Comparison of ENCODE assay signal across 8 cellular contexts in the genomic region with DNA sequence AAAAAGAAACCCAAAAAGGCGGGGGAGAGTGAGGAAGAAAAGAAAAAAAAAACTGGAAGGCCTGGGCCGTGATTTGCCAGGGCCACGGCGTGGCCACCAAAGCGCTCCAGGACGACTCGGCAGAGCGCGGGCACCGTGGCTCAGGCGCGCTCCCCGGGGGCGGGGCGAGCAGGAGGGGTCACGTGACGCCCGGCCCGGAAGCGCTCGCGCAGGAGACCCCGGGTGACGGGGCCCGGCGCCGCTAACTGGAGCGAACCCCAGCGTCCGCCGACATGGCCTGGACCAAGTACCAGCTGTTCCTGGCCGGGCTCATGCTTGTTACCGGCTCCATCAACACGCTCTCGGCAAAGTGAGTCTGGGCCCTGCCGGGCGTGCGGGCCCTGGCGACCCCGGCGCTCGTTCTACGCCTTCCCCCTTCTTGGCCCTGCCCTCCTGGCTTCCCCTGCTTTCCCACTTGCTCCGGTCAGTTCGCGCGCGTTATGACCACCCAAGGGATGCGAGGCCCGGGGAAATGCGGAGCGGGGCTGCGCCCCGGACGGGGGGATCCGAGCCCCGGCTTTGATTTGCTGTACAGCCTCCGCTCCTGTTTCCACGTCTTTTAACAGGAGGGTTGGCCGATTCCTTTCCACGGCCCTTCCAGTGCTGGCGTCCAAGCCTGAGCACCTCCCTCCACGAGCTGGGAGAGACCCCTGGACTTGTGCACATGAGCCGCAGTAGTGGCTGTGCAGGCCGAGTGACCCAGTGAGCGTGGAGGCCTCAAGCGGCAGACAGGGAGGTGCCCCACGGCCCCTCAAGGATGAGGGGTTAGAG. TPM values are rescaled to one million over a fixed set of nuclear protein-coding genes. Genes with fewer than 3 reads are reported as not detected.
A peak's percentile ranks its signal among the peaks of the same experiment; 100 is the strongest.
DNase-seq lines count a peak whose midpoint lies in the region; ATAC-seq and TF ChIP-seq lines count a peak whose summit lies in the region.

A gene with protein sequence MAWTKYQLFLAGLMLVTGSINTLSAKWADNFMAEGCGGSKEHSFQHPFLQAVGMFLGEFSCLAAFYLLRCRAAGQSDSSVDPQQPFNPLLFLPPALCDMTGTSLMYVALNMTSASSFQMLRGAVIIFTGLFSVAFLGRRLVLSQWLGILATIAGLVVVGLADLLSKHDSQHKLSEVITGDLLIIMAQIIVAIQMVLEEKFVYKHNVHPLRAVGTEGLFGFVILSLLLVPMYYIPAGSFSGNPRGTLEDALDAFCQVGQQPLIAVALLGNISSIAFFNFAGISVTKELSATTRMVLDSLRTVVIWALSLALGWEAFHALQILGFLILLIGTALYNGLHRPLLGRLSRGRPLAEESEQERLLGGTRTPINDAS (plus strand): TSS at position 207 of the 810 bp plus-strand sequence. CDS start 66 bp downstream, at position 273.

- BruUV-seq in Caco-2 (replicated peaks; lab: Mats Ljungman, UMichigan): no TSS peak
- no TSS peak for BruUV-seq in Panc1 (replicated peaks; lab: Mats Ljungman, UMichigan)

- peaks cover 14% of the 10 kb centered on the region for H3K36me3 Mint-ChIP-seq in Caco-2 (ENCODE audit: insufficient read depth, unreplicated experiment)
- peaks cover 4% of the 10 kb centered on the region for H3K36me3 Mint-ChIP-seq in activated T-helper 2 cell treated with anti-CD3 and anti-CD28 coated beads, Interferon-gamma antibody, Interleukin-2, Interleukin-4, amounts not matched to agents 10 μg/mL and 5 μg/mL and 100 μg/mL, durations not matched to agents 14 hours and 24 hours and 36 hours (ENCODE audit: low read depth)
- H3K36me3 Mint-ChIP-seq in naive thymus-derived CD8-positive, alpha-beta T cell: peaks cover 0 to 3% (median 0%) of the 10 kb centered on the region in 3 donors
- peaks cover 7 to 11% of the 10 kb centered on the region in 2 donors for H3K36me3 Mint-ChIP-seq in stimulated activated naive B cell treated with anti-CD40 and anti-IgM and Interleukin-4, amounts not matched to agents 10 μg/mL and 1 μg/mL and 100 μg/mL, for 72 hours

- ATAC-seq in GM21360 (IDR thresholded peaks at IDR 0.05; ENCODE audit: unreplicated experiment) (peak; percentile 78), Panc1 (peak; percentile 93)
- ATAC-seq in naive thymus-derived CD8-positive, alpha-beta T cell: peak; percentile 95 to 96
- peak; percentile 97 for ATAC-seq in stimulated activated naive B cell treated with anti-CD40 and anti-IgM and Interleukin-4, amounts not matched to agents 10 μg/mL and 1 μg/mL and 100 μg/mL, for 72 hours (replicated peaks)

- CTCF ChIA-PET in Caco-2 (lab: Charles Lee) (interaction anchor here (0.6 kb wide), 1 partner anchor 13 kb away, joined by 7 read pairs; no protein-coding TSS in a partner anchor), Panc1 (lab: Charles Lee) (no interaction called here)

- DNase-seq in Caco-2: peak; percentile 75 to 91
- no peak for DNase-seq in Panc1 (ENCODE audit: low read depth, low spot score)
- peak; percentile 77 for DNase-seq in activated T-helper 2 cell treated with anti-CD3 and anti-CD28 coated beads, Interferon-gamma antibody, Interleukin-2, Interleukin-4, amounts not matched to agents 10 μg/mL and 5 μg/mL and 100 μg/mL, durations not matched to agents 14 hours and 24 hours and 36 hours (ENCODE audit: low spot score)
- peak; percentile 63 for DNase-seq in fibroblast of mammary gland (ENCODE audit: low read depth)
- DNase-seq in naive thymus-derived CD8-positive, alpha-beta T cell: peak; percentile 74 to 91 (median 85)
- DNase-seq in stimulated activated naive B cell treated with anti-CD40 and anti-IgM and Interleukin-4, amounts not matched to agents 10 μg/mL and 1 μg/mL and 100 μg/mL, for 72 hours: peak; percentile 75

- H3K9me3 Mint-ChIP-seq in Caco-2 (ENCODE audit: unreplicated experiment): no peaks in the 10 kb centered on the region
- H3K9me3 Mint-ChIP-seq in activated T-helper 2 cell treated with anti-CD3 and anti-CD28 coated beads, Interferon-gamma antibody, Interleukin-2, Interleukin-4, amounts not matched to agents 10 μg/mL and 5 μg/mL and 100 μg/mL, durations not matched to agents 14 hours and 24 hours and 36 hours: no peaks in the 10 kb centered on the region
- peaks cover 0 to 1% (median 0%) of the 10 kb centered on the region in 9 donors for H3K9me3 Mint-ChIP-seq in naive thymus-derived CD8-positive, alpha-beta T cell
- no peaks in the 10 kb centered on the region for H3K9me3 Mint-ChIP-seq in stimulated activated naive B cell treated with anti-CD40 and anti-IgM and Interleukin-4, amounts not matched to agents 10 μg/mL and 1 μg/mL and 100 μg/mL, for 72 hours

- H3K27ac Mint-ChIP-seq in Caco-2 (ENCODE audit: unreplicated experiment): peak within 1 kb of the TSS; percentile 79
- peak within 1 kb of the TSS; percentile 68 for H3K27ac Mint-ChIP-seq in activated T-helper 2 cell treated with anti-CD3 and anti-CD28 coated beads, Interferon-gamma antibody, Interleukin-2, Interleukin-4, amounts not matched to agents 10 μg/mL and 5 μg/mL and 100 μg/mL, durations not matched to agents 14 hours and 24 hours and 36 hours
- H3K27ac Mint-ChIP-seq in naive thymus-derived CD8-positive, alpha-beta T cell: peak within 1 kb of the TSS; percentile 81 to 97 (median 92)
- H3K27ac Mint-ChIP-seq in stimulated activated naive B cell treated with anti-CD40 and anti-IgM and Interleukin-4, amounts not matched to agents 10 μg/mL and 1 μg/mL and 100 μg/mL, for 72 hours: peak within 1 kb of the TSS; percentile 96

- POLR2A ChIA-PET in Caco-2 (lab: Charles Lee) (no interaction called here), Panc1 (lab: Charles Lee) (interaction anchor here (0.6 to 0.7 kb wide), 2 partner anchors 11 to 198 kb away, joined by 5 to 10 read pairs; no protein-coding TSS in a partner anchor)
- POLR2A ChIA-PET in naive thymus-derived CD8-positive, alpha-beta T cell (lab: Charles Lee): interaction anchor here (0.6 to 1.2 kb wide), 7 partner anchors 8 to 998 kb away, joined by 3 to 6 read pairs (median 4); no protein-coding TSS in a partner anchor

- TF ChIP-seq CTCF in Caco-2 (IDR thresholded peaks at IDR 0.05; ENCODE audit: insufficient read depth in 1 of 2, low read depth in 1 of 2, low read length in 1 of 2, severe bottlenecking in 1 of 2, unreplicated experiment in 1 of 2) (no peak), Panc1 (IDR thresholded peaks at IDR 0.05) (no peak), fibroblast of mammary gland (conservative IDR thresholded peaks at IDR 0.05; ENCODE audit: control insufficient read depth, insufficient read depth, low read depth, low read length) (no peak)

- in situ Hi-C loops in Panc1 (cut with HindIII; ENCODE audit: low pct_unique_long_range_greater_than_20kb, low sequenced_read_pairs): no loop called here

- no peaks in the 10 kb centered on the region for H3K27me3 Mint-ChIP-seq in Caco-2 (ENCODE audit: insufficient read depth, unreplicated experiment)
- H3K27me3 Mint-ChIP-seq in activated T-helper 2 cell treated with anti-CD3 and anti-CD28 coated beads, Interferon-gamma antibody, Interleukin-2, Interleukin-4, amounts not matched to agents 10 μg/mL and 5 μg/mL and 100 μg/mL, durations not matched to agents 14 hours and 24 hours and 36 hours (ENCODE audit: low read depth): peaks cover 3% of the 10 kb centered on the region
- no peaks in the 10 kb centered on the region for H3K27me3 Mint-ChIP-seq in naive thymus-derived CD8-positive, alpha-beta T cell
- no peaks in the 10 kb centered on the region for H3K27me3 Mint-ChIP-seq in stimulated activated naive B cell treated with anti-CD40 and anti-IgM and Interleukin-4, amounts not matched to agents 10 μg/mL and 1 μg/mL and 100 μg/mL, for 72 hours

- H3K36me3 ChIP-seq in Caco-2 (ENCODE audit: control insufficient read depth, insufficient read depth, low read length): no peaks in the 10 kb centered on the region
- H3K36me3 ChIP-seq in HUES64 (ENCODE audit: insufficient read depth, low read length): no peaks in the 10 kb centered on the region
- H3K36me3 ChIP-seq in Panc1 (ENCODE audit: control insufficient read depth, insufficient read depth, low read length): peaks cover 6% of the 10 kb centered on the region; the same call in 1 of the 2 replicates

- H3K9me3 ChIP-seq in Caco-2 (no peaks in the 10 kb centered on the region), HUES64 (ENCODE audit: insufficient read depth, low read depth, low read length) (no peaks in the 10 kb centered on the region), Panc1 (ENCODE audit: control insufficient read depth, insufficient read depth, low read depth, low read length) (no peaks in the 10 kb centered on the region)

- H3K4me1 ChIP-seq in Caco-2 (peaks cover 39% of the 10 kb centered on the region), HUES64 (ENCODE audit: insufficient read depth, low read length) (peaks cover 4% of the 10 kb centered on the region; the same call in 1 of the 2 replicates), Panc1 (ENCODE audit: control insufficient read depth, insufficient read depth, low read length) (peaks cover 49% of the 10 kb centered on the region)

- peak within 1 kb of the TSS; percentile 80 for H3K9ac ChIP-seq in HUES64 (ENCODE audit: low read depth, low read length)

- peak within 1 kb of the TSS; percentile 86 for H3K4me3 Mint-ChIP-seq in Caco-2 (ENCODE audit: unreplicated experiment)
- peak within 1 kb of the TSS; percentile 90 for H3K4me3 Mint-ChIP-seq in activated T-helper 2 cell treated with anti-CD3 and anti-CD28 coated beads, Interferon-gamma antibody, Interleukin-2, Interleukin-4, amounts not matched to agents 10 μg/mL and 5 μg/mL and 100 μg/mL, durations not matched to agents 14 hours and 24 hours and 36 hours (ENCODE audit: low read depth)
- peak within 1 kb of the TSS; percentile 76 to 98 (median 95) for H3K4me3 Mint-ChIP-seq in naive thymus-derived CD8-positive, alpha-beta T cell
- peak within 1 kb of the TSS; percentile 92 to 99 for H3K4me3 Mint-ChIP-seq in stimulated activated naive B cell treated with anti-CD40 and anti-IgM and Interleukin-4, amounts not matched to agents 10 μg/mL and 1 μg/mL and 100 μg/mL, for 72 hours

- intact Hi-C loops in Caco-2 (cut with micrococcal nuclease; ENCODE audit: unreplicated experiment) (no loop called here), Panc1 (cut with micrococcal nuclease; ENCODE audit: unreplicated experiment) (no loop called here)
- intact Hi-C loops in activated T-helper 2 cell treated with anti-CD3 and anti-CD28 coated beads, Interferon-gamma antibody, Interleukin-2, Interleukin-4, amounts not matched to agents 10 μg/mL and 5 μg/mL and 100 μg/mL, durations not matched to agents 14 hours and 24 hours and 36 hours (cut with micrococcal nuclease): loop anchor here (1.0 kb wide), 1 partner anchor 21 kb away; no protein-coding TSS in a partner anchor

- WGBS in HUES64: 3% methylated on average over 68 of the region's 68 CpGs

- no peaks in the 10 kb centered on the region for H3K27me3 ChIP-seq in Caco-2 (replicated peaks; ENCODE audit: control insufficient read depth, insufficient read depth, low read length)
- no peaks in the 10 kb centered on the region; the same call in 1 of the 2 replicates for H3K27me3 ChIP-seq in HUES64 (ENCODE audit: insufficient read depth, low read length)
- no peaks in the 10 kb centered on the region for H3K27me3 ChIP-seq in Panc1 (ENCODE audit: control insufficient read depth, insufficient read depth, low read length)

- H3K4me3 ChIP-seq in Caco-2 (ENCODE audit: low read depth, low read length) (peak within 1 kb of the TSS; percentile 96), HUES64 (ENCODE audit: low read length) (peak within 1 kb of the TSS; percentile 97), Panc1 (ENCODE audit: low read depth in 2 of 2, low read length in 2 of 2) (peak within 1 kb of the TSS; percentile 98 to 99), fibroblast of mammary gland (ENCODE audit: control insufficient read depth, low read depth, low read length) (peak within 1 kb of the TSS; percentile 92)

- H3K27ac ChIP-seq in HUES64 (ENCODE audit: low read depth, low read length) (no peak within 1 kb of the TSS), Panc1 (ENCODE audit: low read length) (peak within 1 kb of the TSS; percentile 98)

- H3K4me1 Mint-ChIP-seq in Caco-2 (ENCODE audit: low read depth, unreplicated experiment): peaks cover 18% of the 10 kb centered on the region
- H3K4me1 Mint-ChIP-seq in activated T-helper 2 cell treated with anti-CD3 and anti-CD28 coated beads, Interferon-gamma antibody, Interleukin-2, Interleukin-4, amounts not matched to agents 10 μg/mL and 5 μg/mL and 100 μg/mL, durations not matched to agents 14 hours and 24 hours and 36 hours (ENCODE audit: low read depth): peaks cover 23% of the 10 kb centered on the region
- peaks cover 16 to 55% (median 44%) of the 10 kb centered on the region in 4 donors for H3K4me1 Mint-ChIP-seq in naive thymus-derived CD8-positive, alpha-beta T cell
- H3K4me1 Mint-ChIP-seq in stimulated activated naive B cell treated with anti-CD40 and anti-IgM and Interleukin-4, amounts not matched to agents 10 μg/mL and 1 μg/mL and 100 μg/mL, for 72 hours: peaks cover 22 to 34% of the 10 kb centered on the region in 2 donors

RNA-seq across cellular contexts. Expression of the gene that starts here (rescaled TPM):
- total RNA-seq in Caco-2 (2022) (44.1 and 45.7 TPM in 2 replicates), Panc1 (2021; ENCODE audit: unreplicated experiment) (67.3 TPM)
- 9.9 TPM for polyA plus RNA-seq in HUES64 (2013, experiment 1 of 2)
- 10.7 TPM for polyA plus RNA-seq in HUES64 (2013, experiment 2 of 2)
- polyA plus RNA-seq in Panc1 (2012; ENCODE audit: insufficient read length): 49.4 TPM
- total RNA-seq in activated T-helper 2 cell treated with anti-CD3 and anti-CD28 coated beads, Interferon-gamma antibody, Interleukin-2, Interleukin-4, amounts not matched to agents 10 μg/mL and 5 μg/mL and 100 μg/mL, durations not matched to agents 14 hours and 24 hours and 36 hours: 11.1 and 11.8 TPM in 2 replicates
- total RNA-seq in naive thymus-derived CD8-positive, alpha-beta T cell: 10 to 100 TPM; 17.5 to 18.0 TPM
- 1 to 10 TPM; 3.7 to 6.4 (median 5.3) TPM for polyA plus RNA-seq in naive thymus-derived CD8-positive, alpha-beta T cell
